ENCODE assay signal across 8 cellular contexts in genomic region chr13:25002311-25002710, GRCh38.
DNase-seq lines count a peak whose midpoint lies in the region; ATAC-seq, FAIRE-seq and TF ChIP-seq lines count a peak whose summit lies in the region.
"Not testable (repeated sequence)": the region's sequence is repeated elsewhere in the genome, so short reads cannot be mapped to it uniquely, and the experiment has no call there.

No MANE protein-coding gene starts in this region.

- not testable (repeated sequence) for H3K4ac ChIP-seq in IMR-90 (ENCODE audit: low read depth, low read length)

- in situ Hi-C loops in IMR-90 (cut with MboI; ENCODE audit: low sequenced_read_pairs); astrocyte of the spinal cord (cut with HindIII; ENCODE audit: low sequenced_read_pairs): not testable (repeated sequence)

- H3K27me3 ChIP-seq in IMR-90 (ENCODE audit: control insufficient read depth, insufficient read depth, low read length); SJSA1 (replicated peaks): not testable (repeated sequence)

- not testable (repeated sequence) for H3K9me3 ChIP-seq in A549; IMR-90 (ENCODE audit: control insufficient read depth, insufficient read depth, low read length); SJSA1 (replicated peaks)

- H3K27ac ChIP-seq in A549 (peak overlapping the region; percentile 51 to 65; a peak in 3 of 6 replicates), SJSA1 (peak overlapping the region; percentile 63)
- not testable (repeated sequence) for H3K27ac ChIP-seq in IMR-90 (ENCODE audit: insufficient read depth, low read length)

- 0 out of 3 replicates have a peak, but pooled peaks have one; percentile 9 for TF ChIP-seq CTCF in A549 (IDR thresholded peaks at IDR 0.05)
- not testable (repeated sequence) for TF ChIP-seq CTCF in IMR-90 (conservative IDR thresholded peaks at IDR 0.05; ENCODE audit: low read depth, low read length)
- TF ChIP-seq CTCF in astrocyte of the spinal cord (IDR thresholded peaks at IDR 0.05; ENCODE audit: low read depth, low read length), result peak; percentile 26
- peak; percentile 16 for TF ChIP-seq CTCF in fibroblast of pulmonary artery (IDR thresholded peaks at IDR 0.05; ENCODE audit: low read length, missing control alignments)

- H3K9me1 ChIP-seq in IMR-90 (ENCODE audit: insufficient read depth, low read length), result not testable (repeated sequence)

- H3K4me1 ChIP-seq in A549 (peaks cover 14% of the 10 kb centered on the region), SJSA1 (replicated peaks) (peaks cover 27% of the 10 kb centered on the region)
- H3K4me1 ChIP-seq in IMR-90 (ENCODE audit: control insufficient read depth, insufficient read depth, low read length), result not testable (repeated sequence)

- not testable (repeated sequence) for H3K23ac ChIP-seq in IMR-90 (ENCODE audit: low read depth, low read length)

- under 1% methylated on average over 14 of the region's 14 CpGs for WGBS in A549 (ENCODE audit: missing lambda C conversion rate)
- no CpG with 5 or more reads among the region's 14 CpGs for WGBS in IMR-90 (ENCODE audit: extremely low coverage in 2 of 2, insufficient read length in 1 of 2), 2 experiments

- H3K4me2 ChIP-seq in A549 (peak overlapping the region; percentile 58), IMR-90 (ENCODE audit: low read depth, low read length) (peak overlapping the region; percentile 50)

- not testable (repeated sequence) for TF ChIP-seq RAD21 in A549 (conservative IDR thresholded peaks at IDR 0.05 in 1 of 2, IDR thresholded peaks at IDR 0.05 in 1 of 2); IMR-90 (IDR thresholded peaks at IDR 0.05; ENCODE audit: low read length)

- TF ChIP-seq POLR2A in A549 (IDR thresholded peaks at IDR 0.05; ENCODE audit: low read length); IMR-90 (IDR thresholded peaks at IDR 0.05; ENCODE audit: low read depth, low read length): not testable (repeated sequence)

- H2BK120ac ChIP-seq in IMR-90 (ENCODE audit: low read depth, low read length), result not testable (repeated sequence)

- not testable (repeated sequence) for H3K14ac ChIP-seq in IMR-90 (replicated peaks; ENCODE audit: low read depth, low read length)

- H4K91ac ChIP-seq in IMR-90 (ENCODE audit: insufficient read depth, low read depth, low read length), result not testable (repeated sequence)

- not testable (repeated sequence) for H3K36me3 ChIP-seq in IMR-90 (ENCODE audit: control insufficient read depth, insufficient read depth, low read length); SJSA1

- not testable (repeated sequence) for TF ChIP-seq EP300 in A549 (IDR thresholded peaks at IDR 0.05)

- POLR2A ChIA-PET in A549 (lab: Yijun Ruan, JAX); IMR-90 (lab: Charles Lee; ENCODE audit: unreplicated experiment): not testable (repeated sequence)

- H3K18ac ChIP-seq in IMR-90 (ENCODE audit: low read depth, low read length), result not testable (repeated sequence)

- H2BK15ac ChIP-seq in IMR-90 (ENCODE audit: low read depth, low read length), result not testable (repeated sequence)

- intact Hi-C loops in IMR-90 (cut with micrococcal nuclease), result loop anchor here (10.0 kb wide), 1 partner anchor 1072 kb away; no protein-coding TSS in a partner anchor

- H2AK9ac ChIP-seq in IMR-90 (replicated peaks; ENCODE audit: low read depth, low read length, poor library complexity), result not testable (repeated sequence)

- not testable (repeated sequence) for H2AK5ac ChIP-seq in IMR-90 (ENCODE audit: low read depth, low read length)

- dilution Hi-C loops in IMR-90 (cut with HindIII; ENCODE audit: low sequenced_read_pairs, unreplicated experiment), result not testable (repeated sequence)

- H3K9ac ChIP-seq in IMR-90 (ENCODE audit: low read depth, low read length), result not testable (repeated sequence)

- DNase-seq in A549 (ENCODE audit: low read depth in 1 of 2, low spot score in 1 of 2) (peak in 1 of 2 experiments; percentile 63), ELF-1 (ENCODE audit: low read depth, low spot score) (peak; percentile 71), IMR-90 (peak; percentile 10), SJSA1 (ENCODE audit: low read depth in 1 of 2, low spot score in 2 of 2) (peak; percentile 78 to 84), astrocyte of the spinal cord (ENCODE audit: low read depth, low spot score) (peak; percentile 17), fibroblast of pulmonary artery (ENCODE audit: low read depth) (peak; percentile 39), left kidney (ENCODE audit: low read depth, low spot score) (peak; percentile 82), renal cortical epithelial cell (ENCODE audit: low read depth) (peak; percentile 90)

- H3K56ac ChIP-seq in IMR-90 (ENCODE audit: extremely low read depth, insufficient read depth, low read length), result not testable (repeated sequence)

- FAIRE-seq in A549 (lab: Jason Lieb, UNC), result not testable (repeated sequence)

- not testable (repeated sequence) for H2BK20ac ChIP-seq in IMR-90 (ENCODE audit: low read depth, low read length)

- BruUV-seq in IMR-90 (replicated peaks; lab: Mats Ljungman, UMichigan), result not testable (repeated sequence)

- not testable (repeated sequence) for H3K79me1 ChIP-seq in IMR-90 (ENCODE audit: low read depth in 1 of 2, low read length in 2 of 2)

- not testable (repeated sequence) for H2BK5ac ChIP-seq in IMR-90 (ENCODE audit: low read depth, low read length, poor library complexity, severe bottlenecking)

- not testable (repeated sequence) for H2AFZ ChIP-seq in IMR-90 (replicated peaks; ENCODE audit: low read length, poor library complexity)

- CTCF ChIA-PET in A549 (lab: Yijun Ruan, JAX) (interaction anchor here (0.7 to 3.1 kb wide), 7 partner anchors 11 to 644 kb away, joined by 3 to 10 read pairs (median 3); no protein-coding TSS in a partner anchor), IMR-90 (lab: Yijun Ruan, JAX) (interaction anchor here (1.2 kb wide), 1 partner anchor 35 kb away, joined by 3 read pairs; no protein-coding TSS in a partner anchor)

- ATAC-seq in A549 (peak; percentile 87 to 93), IMR-90 (ENCODE audit: low read depth) (peak; percentile 71)

- not testable (repeated sequence) for H3K4me3 ChIP-seq in A549; IMR-90 (ENCODE audit: insufficient read depth, low read depth, low read length); SJSA1; astrocyte of the spinal cord (ENCODE audit: low read depth, low read length); fibroblast of pulmonary artery (replicated peaks; ENCODE audit: low read depth, low read length)

- H4K20me1 ChIP-seq in IMR-90 (ENCODE audit: insufficient read depth, low read length), result not testable (repeated sequence)

- H4K8ac ChIP-seq in IMR-90 (ENCODE audit: low read depth in 2 of 2, low read length in 2 of 2), result not testable (repeated sequence)

- H4K5ac ChIP-seq in IMR-90 (ENCODE audit: low read depth, low read length), result not testable (repeated sequence)

TF ChIP-seq in A549, 52 proteins besides CTCF, POLR2A, EP300 and RAD21:
- TF ChIP-seq, protein P1, sequence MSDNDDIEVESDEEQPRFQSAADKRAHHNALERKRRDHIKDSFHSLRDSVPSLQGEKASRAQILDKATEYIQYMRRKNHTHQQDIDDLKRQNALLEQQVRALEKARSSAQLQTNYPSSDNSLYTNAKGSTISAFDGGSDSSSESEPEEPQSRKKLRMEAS (IDR thresholded peaks at IDR 0.05), result 0 out of 2 replicates have a peak, but pooled peaks have one; percentile 16
